Comparison of ENCODE assay signal across 8 cellular contexts in the genomic region with DNA sequence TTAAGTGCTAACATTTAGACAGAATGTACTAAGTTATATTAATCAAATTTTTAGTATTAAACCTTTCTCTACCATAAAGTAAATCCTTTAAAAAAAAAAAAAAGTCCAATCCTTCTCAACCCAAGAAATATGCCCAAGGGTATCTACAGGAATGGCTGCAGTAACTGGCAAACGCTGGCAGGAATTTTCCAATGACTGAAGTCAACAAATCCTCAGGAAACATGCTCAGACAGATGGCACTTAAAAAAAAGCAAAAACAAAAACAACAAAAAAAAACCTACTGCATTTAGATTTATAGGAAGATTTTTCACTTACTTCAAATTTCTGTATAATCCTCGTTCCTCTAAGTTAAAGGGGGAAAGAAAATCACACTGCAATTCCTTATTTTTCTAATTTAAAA. TPM values are rescaled to one million over a fixed set of nuclear protein-coding genes. Genes with fewer than 3 reads are reported as not detected.
A peak's percentile ranks its signal among the peaks of the same experiment; 100 is the strongest.
DNase-seq lines count a peak whose midpoint lies in the region; ATAC-seq and TF ChIP-seq lines count a peak whose summit lies in the region.

No MANE protein-coding gene starts in this region.

- H3K27ac Mint-ChIP-seq in brain, result peak overlapping the region in 3 of 5 experiments; percentile 29 to 88 (median 76)

- H3K9me3 Mint-ChIP-seq in brain, result peaks cover 0 to 3% (median 0%) of the 10 kb centered on the region in 5 experiments

- peaks cover 24% of the 10 kb centered on the region for H3K36me3 Mint-ChIP-seq in brain

- no peak for TF ChIP-seq RAD21 in IMR-90 (IDR thresholded peaks at IDR 0.05; ENCODE audit: low read length)

- H3K4me1 ChIP-seq in IMR-90 (ENCODE audit: control insufficient read depth, insufficient read depth, low read length) (peaks cover 11% of the 10 kb centered on the region), iPS-18a (ENCODE audit: control insufficient read depth, low read depth, low read length) (peaks cover 36% of the 10 kb centered on the region), smooth muscle cell (ENCODE audit: low read depth) (peaks cover 36% of the 10 kb centered on the region)

- H3K4me2 ChIP-seq in IMR-90 (ENCODE audit: low read depth, low read length) (no peak overlapping the region), smooth muscle cell (peak overlapping the region; percentile 85)

- H2AFZ ChIP-seq in IMR-90 (replicated peaks; ENCODE audit: low read length, poor library complexity), result no peak overlapping the region
- no peak overlapping the region for H2AFZ ChIP-seq in smooth muscle cell (ENCODE audit: low read depth)

- no peak overlapping the region for H4K5ac ChIP-seq in IMR-90 (ENCODE audit: low read depth, low read length)

- no peak overlapping the region for H3K9ac ChIP-seq in IMR-90 (ENCODE audit: low read depth, low read length)
- no peak overlapping the region for H3K9ac ChIP-seq in iPS-18a (ENCODE audit: low read length)
- peak overlapping the region; percentile 75 for H3K9ac ChIP-seq in smooth muscle cell (ENCODE audit: low read depth)

- no peaks in the 10 kb centered on the region for H3K27me3 Mint-ChIP-seq in brain

- DNase-seq in IMR-90, result no peak
- no peak for DNase-seq in smooth muscle cell (lab: John Stamatoyannopoulos, UW; ENCODE audit: unreplicated experiment)
- no peak for DNase-seq in left colon
- no peak for DNase-seq in NCI-H510A treated with DMSO at 0.1 percent for 48 hours (lab: John Stamatoyannopoulos, UW)
- DNase-seq in NCI-H1048 (lab: John Stamatoyannopoulos, UW), result no peak

- no peak overlapping the region for H3K23ac ChIP-seq in IMR-90 (ENCODE audit: low read depth, low read length)

- TF ChIP-seq CTCF in IMR-90 (conservative IDR thresholded peaks at IDR 0.05; ENCODE audit: low read depth, low read length) (no peak), brain (conservative IDR thresholded peaks at IDR 0.05) (no peak), smooth muscle cell (IDR thresholded peaks at IDR 0.05; ENCODE audit: borderline replicate concordance, insufficient read depth, poor library complexity, severe bottlenecking) (no peak)

- H3K27me3 ChIP-seq in IMR-90 (ENCODE audit: control insufficient read depth, insufficient read depth, low read length), result no peaks in the 10 kb centered on the region
- H3K27me3 ChIP-seq in iPS-18a (ENCODE audit: control insufficient read depth, insufficient read depth, low read length), result no peaks in the 10 kb centered on the region
- no peaks in the 10 kb centered on the region for H3K27me3 ChIP-seq in smooth muscle cell (ENCODE audit: low read depth)

- CTCF ChIA-PET in IMR-90 (lab: Yijun Ruan, JAX), result no interaction called here

- in situ Hi-C loops in IMR-90 (cut with MboI; ENCODE audit: low sequenced_read_pairs), result no loop called here

- no peak overlapping the region for H3K4ac ChIP-seq in IMR-90 (ENCODE audit: low read depth, low read length)

- no CpG with 5 or more reads among the region's 2 CpGs for WGBS in IMR-90 (ENCODE audit: extremely low coverage in 2 of 2, insufficient read length in 1 of 2), 2 experiments
- 34% methylated on average over 2 of the region's 2 CpGs for WGBS in smooth muscle cell (ENCODE audit: low lambda C conversion rate)

- H3K4me3 Mint-ChIP-seq in brain, result peak overlapping the region in 3 of 5 experiments; percentile 19 to 76 (median 75)

- no peak overlapping the region for H3K14ac ChIP-seq in IMR-90 (replicated peaks; ENCODE audit: low read depth, low read length)

- dilution Hi-C loops in IMR-90 (cut with HindIII; ENCODE audit: low sequenced_read_pairs, unreplicated experiment), result no loop called here

- intact Hi-C loops in IMR-90 (cut with micrococcal nuclease) (no loop called here), left colon (cut with DNase I, micrococcal nuclease) (no loop called here)

- H3K4me3 ChIP-seq in IMR-90 (ENCODE audit: insufficient read depth, low read depth, low read length), result no peak overlapping the region
- H3K4me3 ChIP-seq in iPS-18a (ENCODE audit: low read length), result peak overlapping the region; percentile 9
- peak overlapping the region; percentile 42 for H3K4me3 ChIP-seq in smooth muscle cell

- H3K79me1 ChIP-seq in IMR-90 (ENCODE audit: low read depth in 1 of 2, low read length in 2 of 2), result peaks cover 21 to 75% of the 10 kb centered on the region in 2 experiments; a peak in 3 of 4 replicates

- H2AK9ac ChIP-seq in IMR-90 (replicated peaks; ENCODE audit: low read depth, low read length, poor library complexity), result no peak overlapping the region

- H3K27ac ChIP-seq in IMR-90 (ENCODE audit: insufficient read depth, low read length) (no peak overlapping the region), iPS-18a (ENCODE audit: low read length) (no peak overlapping the region), smooth muscle cell (ENCODE audit: low read depth) (peak overlapping the region; percentile 95)

- no peak overlapping the region; a peak in 1 of 4 replicates for H4K8ac ChIP-seq in IMR-90 (ENCODE audit: low read depth in 2 of 2, low read length in 2 of 2)

- no peak overlapping the region for H2BK5ac ChIP-seq in IMR-90 (ENCODE audit: low read depth, low read length, poor library complexity, severe bottlenecking)

- H4K20me1 ChIP-seq in IMR-90 (ENCODE audit: insufficient read depth, low read length) (peaks cover 29% of the 10 kb centered on the region; the same call in 1 of the 2 replicates), smooth muscle cell (ENCODE audit: low read depth) (no peaks in the 10 kb centered on the region)

- POLR2A ChIA-PET in IMR-90 (lab: Charles Lee; ENCODE audit: unreplicated experiment), result interaction anchor here (0.9 kb wide), 1 partner anchor 35 kb away, joined by 3 read pairs; no protein-coding TSS in a partner anchor

- no peak overlapping the region for H3K56ac ChIP-seq in IMR-90 (ENCODE audit: extremely low read depth, insufficient read depth, low read length)

- H3K9me3 ChIP-seq in IMR-90 (ENCODE audit: control insufficient read depth, insufficient read depth, low read length) (no peaks in the 10 kb centered on the region), iPS-18a (ENCODE audit: control insufficient read depth, low read depth, low read length) (no peaks in the 10 kb centered on the region), smooth muscle cell (replicated peaks; ENCODE audit: low read depth) (no peaks in the 10 kb centered on the region)

- BruUV-seq in IMR-90 (replicated peaks; lab: Mats Ljungman, UMichigan), result no TSS peak

- no peak overlapping the region for H2BK15ac ChIP-seq in IMR-90 (ENCODE audit: low read depth, low read length)

- H2BK120ac ChIP-seq in IMR-90 (ENCODE audit: low read depth, low read length), result 0 out of 2 replicates have a peak overlapping the region, but pooled peaks have one; percentile 21

- H3K9me1 ChIP-seq in IMR-90 (ENCODE audit: insufficient read depth, low read length), result peaks cover 16% of the 10 kb centered on the region

- H3K36me3 ChIP-seq in IMR-90 (ENCODE audit: control insufficient read depth, insufficient read depth, low read length) (no peaks in the 10 kb centered on the region; the same call in 1 of the 2 replicates), iPS-18a (ENCODE audit: control insufficient read depth, low read depth, low read length) (no peaks in the 10 kb centered on the region), smooth muscle cell (ENCODE audit: low read depth) (no peaks in the 10 kb centered on the region)

- no peak overlapping the region for H2BK20ac ChIP-seq in IMR-90 (ENCODE audit: low read depth, low read length)

- H3F3A ChIP-seq in smooth muscle cell (ENCODE audit: low read depth), result peaks cover 32% of the 10 kb centered on the region

- H3K79me2 ChIP-seq in smooth muscle cell (ENCODE audit: low read depth), result peaks cover 34% of the 10 kb centered on the region

- no peak overlapping the region for H4K91ac ChIP-seq in IMR-90 (ENCODE audit: insufficient read depth, low read depth, low read length)

- ATAC-seq in IMR-90 (ENCODE audit: low read depth) (no peak), left colon (no peak), HG03175 (IDR thresholded peaks at IDR 0.05; ENCODE audit: unreplicated experiment) (no peak)

- no peak overlapping the region for H3K18ac ChIP-seq in IMR-90 (ENCODE audit: low read depth, low read length)

- H2AK5ac ChIP-seq in IMR-90 (ENCODE audit: low read depth, low read length), result no peak overlapping the region; the same call in 1 of the 2 replicates

- TF ChIP-seq POLR2A in IMR-90 (IDR thresholded peaks at IDR 0.05; ENCODE audit: low read depth, low read length), result no peak

- H3K4me1 Mint-ChIP-seq in brain, result peaks cover 46% of the 10 kb centered on the region

TF ChIP-seq in IMR-90, 13 proteins besides CTCF, POLR2A, EP300 and RAD21 (continues in another document):
- TF ChIP-seq NFE2L2 (IDR thresholded peaks at IDR 0.05; ENCODE audit: low read depth, low read length) (no peak), MAZ (IDR thresholded peaks at IDR 0.05; ENCODE audit: borderline replicate concordance, low read depth, low read length) (no peak), RFX5 (IDR thresholded peaks at IDR 0.05; ENCODE audit: low read depth, low read length) (no peak), CEBPB (IDR thresholded peaks at IDR 0.05; ENCODE audit: low read depth, low read length) (no peak), BHLHE40 (IDR thresholded peaks at IDR 0.05; ENCODE audit: low read depth, low read length) (no peak), MAFK (IDR thresholded peaks at IDR 0.05; ENCODE audit: low read depth, low read length) (no peak), SMC3 (IDR thresholded peaks at IDR 0.05; ENCODE audit: low read depth, low read length) (no peak), MXI1 (IDR thresholded peaks at IDR 0.05; ENCODE audit: borderline replicate concordance, low read depth, low read length) (no peak), FOS (IDR thresholded peaks at IDR 0.05; ENCODE audit: low read depth, low read length) (no peak)
- TF ChIP-seq, protein P1, sequence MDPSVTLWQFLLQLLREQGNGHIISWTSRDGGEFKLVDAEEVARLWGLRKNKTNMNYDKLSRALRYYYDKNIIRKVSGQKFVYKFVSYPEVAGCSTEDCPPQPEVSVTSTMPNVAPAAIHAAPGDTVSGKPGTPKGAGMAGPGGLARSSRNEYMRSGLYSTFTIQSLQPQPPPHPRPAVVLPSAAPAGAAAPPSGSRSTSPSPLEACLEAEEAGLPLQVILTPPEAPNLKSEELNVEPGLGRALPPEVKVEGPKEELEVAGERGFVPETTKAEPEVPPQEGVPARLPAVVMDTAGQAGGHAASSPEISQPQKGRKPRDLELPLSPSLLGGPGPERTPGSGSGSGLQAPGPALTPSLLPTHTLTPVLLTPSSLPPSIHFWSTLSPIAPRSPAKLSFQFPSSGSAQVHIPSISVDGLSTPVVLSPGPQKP (IDR thresholded peaks at IDR 0.05; ENCODE audit: borderline replicate concordance, low read depth, low read length), result no peak

RNA-seq across cellular contexts. Expression of a gene that starts 0.7 kb away (rescaled TPM):
- total RNA-seq in IMR-90 (2012; rRNA removed) (11.5 and 13.6 TPM in 2 replicates), smooth muscle cell (28.5 and 32.5 TPM in 2 replicates), left colon (100 to 1,000 TPM in 1 of 2 donors, 10 to 100 TPM in 1; 66.6 to 154 TPM)
- polyA plus RNA-seq in IMR-90 (2012; rRNA removed) (10.9 and 11.6 TPM in 2 replicates), brain (ENCODE audit: insufficient read depth, low read depth, low replicate concordance) (25.9 TPM), smooth muscle cell (33.0 and 59.4 TPM in 2 replicates)
- 4.9 and 6.7 TPM in 2 replicates for polyA plus RNA-seq in IMR-90 (2012; cell fraction: cytosol; rRNA removed)
- polyA plus RNA-seq in IMR-90 (2012; cell fraction: nucleus; rRNA removed; ENCODE audit: low replicate concordance), result 19.7 and 44.0 TPM in 2 replicates
